In the genomic region with DNA sequence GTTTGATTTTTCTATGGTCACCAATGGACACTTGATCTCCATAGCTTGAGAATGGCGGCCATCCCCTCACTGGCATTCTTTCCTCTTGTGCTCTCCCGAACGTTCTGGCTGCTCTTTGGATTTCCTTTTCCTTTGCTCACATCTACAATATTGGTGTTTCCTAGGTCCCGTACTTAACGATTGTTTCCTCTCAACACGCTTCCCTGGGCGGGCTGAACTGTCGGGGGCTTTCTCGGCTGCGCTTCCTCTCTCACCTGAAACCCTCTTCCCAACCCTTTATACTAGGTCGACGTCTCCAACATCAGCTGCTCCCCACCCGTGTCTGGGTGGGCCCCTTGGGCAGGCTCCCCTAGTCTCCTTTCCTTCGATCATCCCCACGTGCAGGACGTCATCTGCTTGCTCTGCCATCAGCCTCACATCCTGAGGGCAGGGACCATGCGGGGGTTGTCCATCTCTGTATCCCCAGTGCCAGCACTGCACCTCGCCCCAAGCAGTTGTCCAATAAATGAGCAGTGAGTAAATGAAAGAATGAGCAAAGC, we compare ENCODE assay signal across 8 cellular contexts. TPM values are rescaled to one million over a fixed set of nuclear protein-coding genes. Genes with fewer than 3 reads are reported as not detected.
DNase-seq lines count a peak whose midpoint lies in the region; ATAC-seq and TF ChIP-seq lines count a peak whose summit lies in the region.

No MANE protein-coding gene starts in this region.

- no peaks in the 10 kb centered on the region for H3K9me3 Mint-ChIP-seq in IgD-negative memory B cell
- H3K9me3 Mint-ChIP-seq in dendritic cell treated with granulocyte-macrophage colony-stimulating factor and Interleukin-4, amounts not matched to agents 40 ng/mL and 50 ng/mL, for 4 days = no peaks in the 10 kb centered on the region
- H3K9me3 Mint-ChIP-seq in nephron progenitor cell = peaks cover 4% of the 10 kb centered on the region

- TF ChIP-seq CTCF in GM06990 (IDR thresholded peaks at IDR 0.05; ENCODE audit: insufficient read depth, low read length, poor library complexity, severe bottlenecking) = no peak
- no peak for TF ChIP-seq CTCF in nephron progenitor cell (IDR thresholded peaks at IDR 0.05)

- H3K4me1 Mint-ChIP-seq in IgD-negative memory B cell (peaks cover 20 to 28% (median 24%) of the 10 kb centered on the region in 3 donors), nephron progenitor cell (peaks cover 22% of the 10 kb centered on the region)
- peaks cover 40% of the 10 kb centered on the region for H3K4me1 Mint-ChIP-seq in dendritic cell treated with granulocyte-macrophage colony-stimulating factor and Interleukin-4, amounts not matched to agents 40 ng/mL and 50 ng/mL, for 4 days (ENCODE audit: low read depth)

- H3K36me3 ChIP-seq in GM06990 (ENCODE audit: control insufficient read depth, insufficient read depth, low read length) = no peaks in the 10 kb centered on the region; the same call in 1 of the 2 replicates

- intact Hi-C loops in dendritic cell treated with granulocyte-macrophage colony-stimulating factor and Interleukin-4, amounts not matched to agents 40 ng/mL and 50 ng/mL, for 4 days (cut with micrococcal nuclease) = no loop called here

- H3K4me3 Mint-ChIP-seq in IgD-negative memory B cell (peak overlapping the region; percentile 94 to 99 (median 97)), nephron progenitor cell (peak overlapping the region; percentile 89)
- H3K4me3 Mint-ChIP-seq in dendritic cell treated with granulocyte-macrophage colony-stimulating factor and Interleukin-4, amounts not matched to agents 40 ng/mL and 50 ng/mL, for 4 days = peak overlapping the region; percentile 99

- peak overlapping the region; percentile 90 for H3K4me3 ChIP-seq in GM06990 (replicated peaks; ENCODE audit: low read depth, low read length)

- no peak for ATAC-seq in GM19023 (IDR thresholded peaks at IDR 0.05; ENCODE audit: unreplicated experiment)
- no peak for ATAC-seq in HG02588 (IDR thresholded peaks at IDR 0.05; ENCODE audit: unreplicated experiment)

- DNase-seq in GM06990 (ENCODE audit: extremely low read depth, insufficient read length) (no peak), nephron progenitor cell (no peak), NCI-H774 (lab: John Stamatoyannopoulos, UW) (no peak), NCI-H446 treated with DMSO at 0.1 percent for 48 hours (lab: John Stamatoyannopoulos, UW) (no peak)

- H3K27me3 ChIP-seq in GM06990 (replicated peaks; ENCODE audit: control insufficient read depth, insufficient read depth, low read length) = no peaks in the 10 kb centered on the region

- H3K36me3 Mint-ChIP-seq in IgD-negative memory B cell (peaks cover 2% of the 10 kb centered on the region), nephron progenitor cell (ENCODE audit: low read depth) (peaks cover 6% of the 10 kb centered on the region)
- H3K36me3 Mint-ChIP-seq in dendritic cell treated with granulocyte-macrophage colony-stimulating factor and Interleukin-4, amounts not matched to agents 40 ng/mL and 50 ng/mL, for 4 days (ENCODE audit: low read depth) = peaks cover 12% of the 10 kb centered on the region

- H3K27ac Mint-ChIP-seq in IgD-negative memory B cell = peak overlapping the region; percentile 69 to 92 (median 89)
- H3K27ac Mint-ChIP-seq in dendritic cell treated with granulocyte-macrophage colony-stimulating factor and Interleukin-4, amounts not matched to agents 40 ng/mL and 50 ng/mL, for 4 days = peak overlapping the region; percentile 89
- H3K27ac Mint-ChIP-seq in nephron progenitor cell = peak overlapping the region; percentile 47

- H3K27me3 Mint-ChIP-seq in IgD-negative memory B cell (peaks cover 5% of the 10 kb centered on the region), nephron progenitor cell (ENCODE audit: low read depth, poor library complexity) (peaks cover 18% of the 10 kb centered on the region)
- peaks cover 13% of the 10 kb centered on the region for H3K27me3 Mint-ChIP-seq in dendritic cell treated with granulocyte-macrophage colony-stimulating factor and Interleukin-4, amounts not matched to agents 40 ng/mL and 50 ng/mL, for 4 days

RNA-seq across cellular contexts. Expression of a gene that starts 0.6 kb away (rescaled TPM):
- polyA plus RNA-seq in IgD-negative memory B cell = 21.7 TPM

RNA-seq across cellular contexts. Expression of a gene that starts 34.7 kb away (rescaled TPM):
- polyA plus RNA-seq in IgD-negative memory B cell = not detected
